28 cellular contexts compared by ENCODE assay signal in the genomic region with DNA sequence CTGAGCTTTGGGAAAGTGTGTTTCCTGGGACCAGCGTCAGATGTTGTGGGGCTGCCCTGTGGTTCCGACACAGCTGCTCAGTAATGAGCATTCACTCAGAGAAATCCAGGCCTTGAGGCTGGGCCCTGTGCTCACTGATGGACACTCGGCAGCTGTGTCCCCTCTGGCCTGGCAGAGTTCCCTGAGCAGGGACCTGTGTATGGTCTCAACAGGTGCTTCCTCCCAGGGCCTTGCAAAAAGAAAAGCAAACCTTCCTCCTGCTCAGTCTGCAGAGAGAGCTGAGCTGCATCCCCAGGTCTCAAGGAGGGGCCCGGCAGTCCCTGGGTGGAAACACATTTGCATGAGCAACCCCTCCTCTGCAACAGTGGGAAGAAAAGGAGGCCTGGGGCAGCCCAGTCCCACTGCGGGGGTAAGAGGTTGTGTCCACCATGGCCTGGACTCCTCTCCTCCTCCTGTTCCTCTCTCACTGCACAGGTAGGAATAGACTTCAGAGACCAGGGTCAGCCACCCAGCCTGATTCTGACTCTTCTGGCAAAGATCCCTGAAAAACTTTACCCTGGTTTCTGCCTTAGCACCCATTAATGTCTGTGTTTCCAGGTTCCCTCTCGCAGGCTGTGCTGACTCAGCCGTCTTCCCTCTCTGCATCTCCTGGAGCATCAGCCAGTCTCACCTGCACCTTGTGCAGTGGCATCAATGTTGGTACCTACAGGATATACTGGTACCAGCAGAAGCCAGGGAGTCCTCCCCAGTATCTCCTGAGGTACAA.
DNase-seq lines count a peak whose midpoint lies in the region; ATAC-seq, FAIRE-seq and TF ChIP-seq lines count a peak whose summit lies in the region.
"Had no signal": no experiment of that assay in that cellular context is flagged by ENCODE, and none has a peak within 500 bp of the region (broad histone marks: within the 10 kb centered on the region; RNA-seq: fewer than 3 reads in every experiment).

No MANE protein-coding gene starts in this region.

- no peaks in the 10 kb centered on the region for H3K9me3 Mint-ChIP-seq in stimulated activated naive CD8-positive, alpha-beta T cell treated with anti-CD3 and anti-CD28 coated beads, Interleukin-15, amount 100 ng/mL, for 72 hours
- H3K9me3 Mint-ChIP-seq in activated B cell treated with CpG ODN at 0.5 μM for 24 hours: no peaks in the 10 kb centered on the region
- H3K9me3 Mint-ChIP-seq in natural killer cell treated with Interleukin-12 subunit alpha and Interleukin-12 subunit beta and Interleukin-15 and Interleukin-18, amount 100 ng/mL, for 72 hours: no peaks in the 10 kb centered on the region
- H3K9me3 Mint-ChIP-seq: activated naive CD4-positive, alpha-beta T cell treated with anti-CD3 and anti-CD28 coated beads for 36 hours; endodermal cell; GM23338 had no signal

- no peak for DNase-seq in stimulated activated naive CD8-positive, alpha-beta T cell treated with anti-CD3 and anti-CD28 coated beads, Interleukin-15, Interleukin-2, amounts not matched to agents 100 U/mL and 50 U/mL, for 24 hours
- DNase-seq in stimulated activated naive CD8-positive, alpha-beta T cell treated with anti-CD3 and anti-CD28 coated beads, Interleukin-15, amount 100 ng/mL, for 72 hours: no peak
- DNase-seq in activated B cell treated with CpG ODN at 0.5 μM for 24 hours (no peak), aorta (no peak), D721Med (ENCODE audit: insufficient read length, low spot score) (no peak), KG1 (lab: John Stamatoyannopoulos, UW) (no peak), RWPE1 (ENCODE audit: low spot score) (no peak)
- no peak for DNase-seq in natural killer cell treated with Interleukin-12 subunit alpha and Interleukin-12 subunit beta and Interleukin-15 and Interleukin-18, amount 100 ng/mL, for 72 hours (ENCODE audit: low spot score)
- DNase-seq: activated CD4-positive, alpha-beta T cell treated with anti-CD3 and anti-CD28 coated beads for 48 hours; activated naive CD4-positive, alpha-beta T cell treated with anti-CD3 and anti-CD28 coated beads for 36 hours; AML-193; amniotic stem cell; cortex of kidney; DMS79; endodermal cell; gastrocnemius medialis; lower lobe of right lung; NCI-H2107; NCI-H510A; NK-92 treated with Interleukin-12 subunit alpha and Interleukin-12 subunit beta, amount 100 ng/mL, for 24 hours; stimulated activated CD8-positive, alpha-beta memory T cell treated with anti-CD3 and anti-CD28 coated beads, Interleukin-4, amount 100 ng/mL, for 48 hours; substantia nigra; uterus had no signal

- H3K27me3 ChIP-seq in aorta (ENCODE audit: control insufficient read depth in 1 of 2, insufficient read depth in 2 of 2, low read length in 1 of 2): no peaks in the 10 kb centered on the region
- H3K27me3 ChIP-seq: uterus had no signal

- TF ChIP-seq CTCF in activated B cell treated with CpG ODN at 0.5 μM for 24 hours (IDR thresholded peaks at IDR 0.05) (no peak), D721Med (IDR thresholded peaks at IDR 0.05; ENCODE audit: insufficient read depth, missing control alignments) (no peak), RWPE1 (conservative IDR thresholded peaks at IDR 0.05; ENCODE audit: low read depth) (no peak)

- H3K27me3 Mint-ChIP-seq in stimulated activated naive CD8-positive, alpha-beta T cell treated with anti-CD3 and anti-CD28 coated beads, Interleukin-15, amount 100 ng/mL, for 72 hours: peaks cover 69% of the 10 kb centered on the region
- no peaks in the 10 kb centered on the region for H3K27me3 Mint-ChIP-seq in activated B cell treated with CpG ODN at 0.5 μM for 24 hours
- H3K27me3 Mint-ChIP-seq in natural killer cell treated with Interleukin-12 subunit alpha and Interleukin-12 subunit beta and Interleukin-15 and Interleukin-18, amount 100 ng/mL, for 72 hours: peaks cover 37 to 45% of the 10 kb centered on the region in 2 donors

- POLR2A ChIA-PET in activated B cell treated with CpG ODN at 0.5 μM for 24 hours (lab: Charles Lee) (interaction anchor here (1.1 to 1.5 kb wide), 3 partner anchors 23 to 560 kb away, joined by 3 to 5 read pairs (median 3); no protein-coding TSS in a partner anchor), RWPE1 (lab: Yijun Ruan, JAX; ENCODE audit: low non-redundant PET) (no interaction called here)

- CTCF ChIA-PET in activated B cell treated with CpG ODN at 0.5 μM for 24 hours (lab: Charles Lee) (interaction anchor here (0.9 to 1.3 kb wide), 2 partner anchors 18 to 20 kb away, joined by 3 to 5 read pairs; no protein-coding TSS in a partner anchor), RWPE1 (lab: Yijun Ruan, JAX) (no interaction called here)

- H3K27ac ChIP-seq in aorta (ENCODE audit: low read depth in 1 of 2, low read length in 2 of 2) (no peak overlapping the region), RWPE1 (no peak overlapping the region)
- H3K27ac ChIP-seq: gastrocnemius medialis, lower lobe of right lung, prostate gland, uterus had no signal

- no peaks in the 10 kb centered on the region for H3K36me3 Mint-ChIP-seq in activated B cell treated with CpG ODN at 0.5 μM for 24 hours (ENCODE audit: low read depth)
- no peaks in the 10 kb centered on the region for H3K36me3 Mint-ChIP-seq in natural killer cell treated with Interleukin-12 subunit alpha and Interleukin-12 subunit beta and Interleukin-15 and Interleukin-18, amount 100 ng/mL, for 72 hours

- H3K27ac Mint-ChIP-seq in stimulated activated naive CD8-positive, alpha-beta T cell treated with anti-CD3 and anti-CD28 coated beads, Interleukin-15, amount 100 ng/mL, for 72 hours: no peak overlapping the region
- H3K27ac Mint-ChIP-seq in activated B cell treated with CpG ODN at 0.5 μM for 24 hours: peak overlapping the region; percentile 69
- H3K27ac Mint-ChIP-seq in natural killer cell treated with Interleukin-12 subunit alpha and Interleukin-12 subunit beta and Interleukin-15 and Interleukin-18, amount 100 ng/mL, for 72 hours: no peak overlapping the region
- H3K27ac Mint-ChIP-seq: activated naive CD4-positive, alpha-beta T cell treated with anti-CD3 and anti-CD28 coated beads for 36 hours; endodermal cell; GM23338 had no signal

- no peaks in the 10 kb centered on the region for H3K9me3 ChIP-seq in aorta (ENCODE audit: control insufficient read depth, low read length)
- H3K9me3 ChIP-seq: gastrocnemius medialis, lower lobe of right lung, prostate gland, uterus had no signal

- H3K4me1 Mint-ChIP-seq in stimulated activated naive CD8-positive, alpha-beta T cell treated with anti-CD3 and anti-CD28 coated beads, Interleukin-15, amount 100 ng/mL, for 72 hours: peaks cover 6% of the 10 kb centered on the region
- peaks cover 88% of the 10 kb centered on the region for H3K4me1 Mint-ChIP-seq in activated B cell treated with CpG ODN at 0.5 μM for 24 hours
- no peaks in the 10 kb centered on the region for H3K4me1 Mint-ChIP-seq in natural killer cell treated with Interleukin-12 subunit alpha and Interleukin-12 subunit beta and Interleukin-15 and Interleukin-18, amount 100 ng/mL, for 72 hours (ENCODE audit: low read depth in 2 of 2)
- H3K4me1 Mint-ChIP-seq: endodermal cell, GM23338 had no signal

- FAIRE-seq in D721Med (lab: Jason Lieb, UNC): no peak
- FAIRE-seq: A204.1, keratinocyte, RCC 7860 had no signal

- no peak overlapping the region for H3K4me3 ChIP-seq in aorta (ENCODE audit: low read length in 2 of 2)
- H3K4me3 ChIP-seq: gastrocnemius medialis, GM23338, lower lobe of right lung, prostate gland, uterus had no signal

- H3K4me1 ChIP-seq in aorta (ENCODE audit: control insufficient read depth in 1 of 2, insufficient read depth in 2 of 2, low read length in 2 of 2): no peaks in the 10 kb centered on the region
- H3K4me1 ChIP-seq: gastrocnemius medialis, lower lobe of right lung, prostate gland, uterus had no signal

- 56 to 57% methylated on average over 7 of the region's 7 CpGs for WGBS in aorta, 2 donors

- peak; percentile 40 for ATAC-seq in stimulated activated naive CD8-positive, alpha-beta T cell treated with anti-CD3 and anti-CD28 coated beads, Interleukin-15, Interleukin-2, amounts not matched to agents 100 U/mL and 50 U/mL, for 24 hours
- no peak for ATAC-seq in stimulated activated naive CD8-positive, alpha-beta T cell treated with anti-CD3 and anti-CD28 coated beads, Interleukin-15, amount 100 ng/mL, for 72 hours
- no peak for ATAC-seq in activated B cell treated with CpG ODN at 0.5 μM for 24 hours (ENCODE audit: low read depth)
- peak; percentile 22 to 43 for ATAC-seq in natural killer cell treated with Interleukin-12 subunit alpha and Interleukin-12 subunit beta and Interleukin-15 and Interleukin-18, amount 100 ng/mL, for 72 hours
- ATAC-seq in aorta (ENCODE audit: low FRiP score): peak; percentile 62
- ATAC-seq: gastrocnemius medialis, GM23338 had no signal

- no peak overlapping the region for H3K4me3 Mint-ChIP-seq in stimulated activated naive CD8-positive, alpha-beta T cell treated with anti-CD3 and anti-CD28 coated beads, Interleukin-15, amount 100 ng/mL, for 72 hours
- peak overlapping the region; percentile 58 for H3K4me3 Mint-ChIP-seq in activated B cell treated with CpG ODN at 0.5 μM for 24 hours
- no peak overlapping the region for H3K4me3 Mint-ChIP-seq in natural killer cell treated with Interleukin-12 subunit alpha and Interleukin-12 subunit beta and Interleukin-15 and Interleukin-18, amount 100 ng/mL, for 72 hours
- H3K4me3 Mint-ChIP-seq: activated naive CD4-positive, alpha-beta T cell treated with anti-CD3 and anti-CD28 coated beads for 36 hours; endodermal cell; GM23338 had no signal

- no peaks in the 10 kb centered on the region for H3K36me3 ChIP-seq in aorta (ENCODE audit: control insufficient read depth in 1 of 2, insufficient read depth in 2 of 2, low read length in 1 of 2)
- H3K36me3 ChIP-seq: gastrocnemius medialis, lower lobe of right lung, prostate gland, uterus had no signal

- intact Hi-C loops in activated B cell treated with CpG ODN at 0.5 μM for 24 hours (cut with micrococcal nuclease): loop anchor here (1.0 kb wide), 1 partner anchor 23 kb away; no protein-coding TSS in a partner anchor
- intact Hi-C loops in aorta (cut with DNase I): no loop called here

Comparison
In these comparisons a context has a peak if more than half of its experiments do, and no peak if none do; other contexts are left out.
1. ATAC-seq: peak in stimulated activated naive CD8-positive, alpha-beta T cell treated with anti-CD3 and anti-CD28 coated beads, Interleukin-15, Interleukin-2, amounts not matched to agents 100 U/mL and 50 U/mL, for 24 hours (single experiment), natural killer cell treated with Interleukin-12 subunit alpha and Interleukin-12 subunit beta and Interleukin-15 and Interleukin-18, amount 100 ng/mL, for 72 hours (2 of 2) and aorta (single experiment); none in stimulated activated naive CD8-positive, alpha-beta T cell treated with anti-CD3 and anti-CD28 coated beads, Interleukin-15, amount 100 ng/mL, for 72 hours (single experiment) and activated B cell treated with CpG ODN at 0.5 μM for 24 hours (single experiment).